9 cellular contexts compared by ENCODE assay signal in genomic region chr1:233668725-233669294, GRCh38. TPM values are rescaled to one million over a fixed set of nuclear protein-coding genes. Genes with fewer than 3 reads are reported as not detected.
A peak's percentile ranks its signal among the peaks of the same experiment; 100 is the strongest.
DNase-seq lines count a peak whose midpoint lies in the region; ATAC-seq and TF ChIP-seq lines count a peak whose summit lies in the region.
"Had no signal": no experiment of that assay in that cellular context is flagged by ENCODE, and none has a peak within 500 bp of the region (broad histone marks: within the 10 kb centered on the region; RNA-seq: fewer than 3 reads in every experiment).

No MANE protein-coding gene starts in this region.

- TF ChIP-seq CTCF in GM10266 (IDR thresholded peaks at IDR 0.05; ENCODE audit: control insufficient read depth, insufficient read depth, low read depth, missing control alignments) = no peak
- TF ChIP-seq CTCF in HFF-Myc (IDR thresholded peaks at IDR 0.05; ENCODE audit: low read depth, low read length, missing control alignments) = no peak

- no peak for ATAC-seq in effector memory CD8-positive, alpha-beta T cell (replicated peaks)

- H3K36me3 Mint-ChIP-seq in activated T-helper 2 cell treated with anti-CD3 and anti-CD28 coated beads, Interferon-gamma antibody, Interleukin-2, Interleukin-4, amounts not matched to agents 10 μg/mL and 5 μg/mL and 100 μg/mL, durations not matched to agents 14 hours and 24 hours and 36 hours (ENCODE audit: low read depth) = peaks cover 29% of the 10 kb centered on the region
- H3K36me3 Mint-ChIP-seq in effector memory CD8-positive, alpha-beta T cell (ENCODE audit: insufficient read depth) = no peaks in the 10 kb centered on the region

- peaks cover 3% of the 10 kb centered on the region for H3K27me3 Mint-ChIP-seq in activated T-helper 2 cell treated with anti-CD3 and anti-CD28 coated beads, Interferon-gamma antibody, Interleukin-2, Interleukin-4, amounts not matched to agents 10 μg/mL and 5 μg/mL and 100 μg/mL, durations not matched to agents 14 hours and 24 hours and 36 hours (ENCODE audit: low read depth)
- peaks cover 11 to 25% of the 10 kb centered on the region in 2 donors for H3K27me3 Mint-ChIP-seq in effector memory CD8-positive, alpha-beta T cell

- intact Hi-C loops in activated T-helper 2 cell treated with anti-CD3 and anti-CD28 coated beads, Interferon-gamma antibody, Interleukin-2, Interleukin-4, amounts not matched to agents 10 μg/mL and 5 μg/mL and 100 μg/mL, durations not matched to agents 14 hours and 24 hours and 36 hours (cut with micrococcal nuclease) = loop anchor here (5.0 kb wide), 2 partner anchors 42 to 72 kb away; no protein-coding TSS in a partner anchor

- H3K4me3 Mint-ChIP-seq in activated T-helper 2 cell treated with anti-CD3 and anti-CD28 coated beads, Interferon-gamma antibody, Interleukin-2, Interleukin-4, amounts not matched to agents 10 μg/mL and 5 μg/mL and 100 μg/mL, durations not matched to agents 14 hours and 24 hours and 36 hours (ENCODE audit: low read depth) = no peak overlapping the region
- H3K4me3 Mint-ChIP-seq in effector memory CD8-positive, alpha-beta T cell = no peak overlapping the region

- H3K27ac Mint-ChIP-seq in activated T-helper 2 cell treated with anti-CD3 and anti-CD28 coated beads, Interferon-gamma antibody, Interleukin-2, Interleukin-4, amounts not matched to agents 10 μg/mL and 5 μg/mL and 100 μg/mL, durations not matched to agents 14 hours and 24 hours and 36 hours = no peak overlapping the region
- no peak overlapping the region for H3K27ac Mint-ChIP-seq in effector memory CD8-positive, alpha-beta T cell

- H3K4me3 ChIP-seq in HFF-Myc (replicated peaks; ENCODE audit: low read depth, low read length) = no peak overlapping the region

- DNase-seq in GM10266 (ENCODE audit: extremely low spot score) = peak; percentile 40
- DNase-seq in HFF-Myc (ENCODE audit: extremely low read depth, low read depth) = peak; percentile 66
- peak; percentile 1 for DNase-seq in T1000 (lab: John Stamatoyannopoulos, UW)
- DNase-seq in inferior parietal cortex (ENCODE audit: extremely low spot score) = peak; percentile 72
- DNase-seq in activated T-helper 2 cell treated with anti-CD3 and anti-CD28 coated beads, Interferon-gamma antibody, Interleukin-2, Interleukin-4, amounts not matched to agents 10 μg/mL and 5 μg/mL and 100 μg/mL, durations not matched to agents 14 hours and 24 hours and 36 hours (ENCODE audit: low spot score) = no peak
- no peak for DNase-seq in NCI-H524 (lab: John Stamatoyannopoulos, UW)
- DNase-seq in EL = no peak
- DNase-seq in effector memory CD8-positive, alpha-beta T cell = no peak
- DNase-seq: NCI-H187 had no signal

- peaks cover 7% of the 10 kb centered on the region for H3K4me1 Mint-ChIP-seq in activated T-helper 2 cell treated with anti-CD3 and anti-CD28 coated beads, Interferon-gamma antibody, Interleukin-2, Interleukin-4, amounts not matched to agents 10 μg/mL and 5 μg/mL and 100 μg/mL, durations not matched to agents 14 hours and 24 hours and 36 hours (ENCODE audit: low read depth)
- H3K4me1 Mint-ChIP-seq in effector memory CD8-positive, alpha-beta T cell (ENCODE audit: low read depth in 2 of 2) = no peaks in the 10 kb centered on the region

- no peaks in the 10 kb centered on the region for H3K9me3 Mint-ChIP-seq in activated T-helper 2 cell treated with anti-CD3 and anti-CD28 coated beads, Interferon-gamma antibody, Interleukin-2, Interleukin-4, amounts not matched to agents 10 μg/mL and 5 μg/mL and 100 μg/mL, durations not matched to agents 14 hours and 24 hours and 36 hours
- H3K9me3 Mint-ChIP-seq in effector memory CD8-positive, alpha-beta T cell = no peaks in the 10 kb centered on the region

RNA-seq across cellular contexts. Expression of gene KCNK1, which starts 54.9 kb away (rescaled TPM):
- 5.4 and 6.1 TPM in 2 replicates for total RNA-seq in activated T-helper 2 cell treated with anti-CD3 and anti-CD28 coated beads, Interferon-gamma antibody, Interleukin-2, Interleukin-4, amounts not matched to agents 10 μg/mL and 5 μg/mL and 100 μg/mL, durations not matched to agents 14 hours and 24 hours and 36 hours

Comparison
In these comparisons a context has a peak if more than half of its experiments do, and no peak if none do; other contexts are left out.
1. DNase-seq: peak in GM10266 (single experiment), HFF-Myc (single experiment), T1000 (single experiment) and inferior parietal cortex (single experiment); none in activated T-helper 2 cell treated with anti-CD3 and anti-CD28 coated beads, Interferon-gamma antibody, Interleukin-2, Interleukin-4, amounts not matched to agents 10 μg/mL and 5 μg/mL and 100 μg/mL, durations not matched to agents 14 hours and 24 hours and 36 hours (single experiment), NCI-H524 (0 of 2), EL (single experiment) and effector memory CD8-positive, alpha-beta T cell (0 of 3).